8 cellular contexts compared by ENCODE assay signal in genomic region chr5:39547548-39548154, GRCh38.
DNase-seq lines count a peak whose midpoint lies in the region; ATAC-seq, FAIRE-seq and TF ChIP-seq lines count a peak whose summit lies in the region.

No MANE protein-coding gene starts in this region.

- FAIRE-seq in H54 (lab: Jason Lieb, UNC): peak; percentile 60

- WGBS in right lobe of liver (ENCODE audit: insufficient coverage, low coverage, low lambda C conversion rate, missing lambda C conversion rate): 3% methylated on average over 9 of the region's 9 CpGs

- POLR2A ChIA-PET in CD4-positive, alpha-beta memory T cell (lab: Charles Lee; ENCODE audit: partially characterized antibody): interaction anchor here (1.9 kb wide), 1 partner anchor 330 kb away, joined by 10 read pairs; no protein-coding TSS in a partner anchor

- TF ChIP-seq CTCF in choroid plexus epithelial cell (conservative IDR thresholded peaks at IDR 0.05; ENCODE audit: low read depth, low read length) (peak; percentile 72), right lobe of liver (IDR thresholded peaks at IDR 0.05) (peak; percentile 66 to 84 (median 74)), upper lobe of right lung (IDR thresholded peaks at IDR 0.05) (peak; percentile 81)

- no peak for TF ChIP-seq POLR2A in H54 (IDR thresholded peaks at IDR 0.05; ENCODE audit: low read depth, low read length)
- TF ChIP-seq POLR2A in right lobe of liver (IDR thresholded peaks at IDR 0.05): no peak

- peak; percentile 85 to 88 (median 86) for ATAC-seq in right lobe of liver
- peak; percentile 85 for ATAC-seq in upper lobe of right lung
- ATAC-seq in HG02759 (IDR thresholded peaks at IDR 0.05; ENCODE audit: unreplicated experiment): no peak

- no peak overlapping the region for H3K27ac Mint-ChIP-seq in CD4-positive, alpha-beta memory T cell

- no peak overlapping the region for H3K4me3 ChIP-seq in CD4-positive, alpha-beta memory T cell (ENCODE audit: low read length in 2 of 2)
- no peak overlapping the region for H3K4me3 ChIP-seq in choroid plexus epithelial cell (ENCODE audit: low read depth, low read length)
- H3K4me3 ChIP-seq in right lobe of liver: no peak overlapping the region
- H3K4me3 ChIP-seq in upper lobe of right lung: peak overlapping the region; percentile 15

- no peaks in the 10 kb centered on the region for H3K9me3 ChIP-seq in CD4-positive, alpha-beta memory T cell (ENCODE audit: control insufficient read depth in 1 of 2, low read length in 2 of 2)
- H3K9me3 ChIP-seq in right lobe of liver: no peaks in the 10 kb centered on the region
- no peaks in the 10 kb centered on the region for H3K9me3 ChIP-seq in upper lobe of right lung

- DNase-seq in CD4-positive, alpha-beta memory T cell: peak in 4 of 5 donors; percentile 32 to 39 (median 34)
- DNase-seq in H54 (ENCODE audit: insufficient read length, low spot score) (peak; percentile 16), OCI-M1 (lab: John Stamatoyannopoulos, UW) (peak; percentile 85), choroid plexus epithelial cell (ENCODE audit: low read depth) (peak; percentile 82), right lobe of liver (no peak), upper lobe of right lung (no peak)
- no peak for DNase-seq in stimulated activated CD4-positive, alpha-beta T cell treated with anti-CD3 and anti-CD28 coated beads, Interleukin-4, amount 100 ng/mL, for 4 hours

- H3K36me3 Mint-ChIP-seq in CD4-positive, alpha-beta memory T cell: no peaks in the 10 kb centered on the region

- peaks cover 7% of the 10 kb centered on the region for H3K4me1 ChIP-seq in CD4-positive, alpha-beta memory T cell (ENCODE audit: insufficient read depth, low read length)
- peaks cover 0 to 3% (median 0%) of the 10 kb centered on the region in 4 donors for H3K4me1 ChIP-seq in right lobe of liver
- H3K4me1 ChIP-seq in upper lobe of right lung: no peaks in the 10 kb centered on the region

- no peaks in the 10 kb centered on the region for H3K36me3 ChIP-seq in CD4-positive, alpha-beta memory T cell (ENCODE audit: insufficient read depth, low read length)
- no peaks in the 10 kb centered on the region for H3K36me3 ChIP-seq in right lobe of liver
- H3K36me3 ChIP-seq in upper lobe of right lung: no peaks in the 10 kb centered on the region

- CTCF ChIA-PET in CD4-positive, alpha-beta memory T cell (lab: Charles Lee; ENCODE audit: partially characterized antibody): interaction anchor here (0.6 to 2.8 kb wide), 28 partner anchors 8 to 1127 kb away, joined by 3 to 28 read pairs (median 3); partner anchors contain the start of gene DAB2

- H3K27me3 ChIP-seq in CD4-positive, alpha-beta memory T cell (ENCODE audit: insufficient read depth, low read length): no peaks in the 10 kb centered on the region
- H3K27me3 ChIP-seq in right lobe of liver (no peaks in the 10 kb centered on the region), upper lobe of right lung (no peaks in the 10 kb centered on the region)

- H3K9me3 Mint-ChIP-seq in CD4-positive, alpha-beta memory T cell: peaks cover 0 to 2% (median 0%) of the 10 kb centered on the region in 8 donors

- no peak overlapping the region for H3K27ac ChIP-seq in CD4-positive, alpha-beta memory T cell (ENCODE audit: low read depth, low read length)
- H3K27ac ChIP-seq in right lobe of liver (no peak overlapping the region), upper lobe of right lung (peak overlapping the region; percentile 27)

- H3K4me1 Mint-ChIP-seq in CD4-positive, alpha-beta memory T cell: peaks cover 3 to 5% (median 5%) of the 10 kb centered on the region in 4 donors

- intact Hi-C loops in CD4-positive, alpha-beta memory T cell (cut with micrococcal nuclease): loop anchor here (1.0 to 5.0 kb wide), 7 partner anchors 171 to 555 kb away; partner anchors contain the start of gene RICTOR
- intact Hi-C loops in right lobe of liver (cut with DNase I): loop anchor here in 1 of 2 donors (5.0 kb wide), 1 partner anchor 170 kb away; no protein-coding TSS in a partner anchor
- intact Hi-C loops in upper lobe of right lung (cut with DNase I): loop anchor here (5.0 kb wide), 1 partner anchor 165 kb away; no protein-coding TSS in a partner anchor

- H3K27me3 Mint-ChIP-seq in CD4-positive, alpha-beta memory T cell: peaks cover 0 to 1% of the 10 kb centered on the region in 2 donors

- peak overlapping the region in 7 of 8 donors; percentile 4 to 64 (median 29) for H3K4me3 Mint-ChIP-seq in CD4-positive, alpha-beta memory T cell

Comparison
In these comparisons a context has a peak if more than half of its experiments do, and no peak if none do; other contexts are left out.
1. DNase-seq: peak in CD4-positive, alpha-beta memory T cell (4 of 5), H54 (single experiment), OCI-M1 (single experiment) and choroid plexus epithelial cell (single experiment); none in right lobe of liver (0 of 3), upper lobe of right lung (single experiment) and stimulated activated CD4-positive, alpha-beta T cell treated with anti-CD3 and anti-CD28 coated beads, Interleukin-4, amount 100 ng/mL, for 4 hours (0 of 2).
2. Peak in every context shown above with its lines, with median percentiles within 50 percentile points of each other: CTCF ChIP-seq.